Comparison of ENCODE assay signal across 32 cellular contexts in the genomic region with DNA sequence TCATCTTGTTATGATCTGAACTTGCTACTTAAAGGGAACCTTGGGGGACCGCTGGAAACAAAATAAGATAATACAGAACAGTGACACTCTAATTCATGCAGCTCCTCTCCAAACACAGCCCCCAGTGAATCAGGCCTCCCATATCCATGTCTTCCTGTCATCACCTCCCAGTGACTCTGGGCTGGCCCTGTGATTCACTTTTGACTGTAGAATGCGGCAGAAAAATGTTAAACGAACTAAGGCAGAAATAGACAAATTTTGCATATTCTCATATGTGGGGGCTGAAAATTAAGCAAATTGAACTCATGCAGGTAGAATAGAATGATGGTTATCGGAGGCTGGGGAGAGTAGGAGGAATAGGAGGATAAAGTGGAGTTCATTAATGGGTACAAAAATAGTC. TPM values are rescaled to one million over a fixed set of nuclear protein-coding genes. Genes with fewer than 3 reads are reported as not detected.
"Had no signal": no experiment of that assay in that cellular context is flagged by ENCODE, and none has a peak within 500 bp of the region (broad histone marks: within the 10 kb centered on the region; RNA-seq: fewer than 3 reads in every experiment).

No MANE protein-coding gene starts in this region.

- H3K4me3 Mint-ChIP-seq: activated CD4-positive, alpha-beta memory T cell treated with anti-CD3 and anti-CD28 coated beads for 36 hours; activated naive CD4-positive, alpha-beta T cell treated with anti-CD3 and anti-CD28 coated beads for 36 hours; activated naive CD8-positive, alpha-beta T cell treated with anti-CD3 and anti-CD28 coated beads for 36 hours; activated T-helper 1 cell treated with anti-CD3 and anti-CD28 coated beads, Interleukin-12 subunit alpha, Interleukin-12 subunit beta, Interleukin-2, Interleukin-4 antibody, amounts not matched to agents 30 ng/mL and 10 ng/mL and 1 ng/mL, durations not matched to agents 14 hours and 24 hours and 36 hours; brain; nephron; stimulated activated effector memory CD8-positive, alpha-beta T cell treated with anti-CD3 and anti-CD28 coated beads, Interleukin-12 subunit alpha, Interleukin-12 subunit beta, amount 100 ng/mL, for 72 hours; stimulated activated naive CD8-positive, alpha-beta T cell treated with anti-CD3 and anti-CD28 coated beads, Interleukin-15, Interleukin-2, amounts not matched to agents 100 ng/mL and 50 ng/mL, for 24 hours had no signal

- H3K9me3 Mint-ChIP-seq: activated CD4-positive, alpha-beta memory T cell treated with anti-CD3 and anti-CD28 coated beads for 36 hours; activated naive CD4-positive, alpha-beta T cell treated with anti-CD3 and anti-CD28 coated beads for 36 hours; activated naive CD8-positive, alpha-beta T cell treated with anti-CD3 and anti-CD28 coated beads for 36 hours; nephron; stimulated activated effector memory CD8-positive, alpha-beta T cell treated with anti-CD3 and anti-CD28 coated beads, Interleukin-12 subunit alpha, Interleukin-12 subunit beta, amount 100 ng/mL, for 72 hours had no signal

- H3K27me3 Mint-ChIP-seq: activated CD4-positive, alpha-beta memory T cell treated with anti-CD3 and anti-CD28 coated beads for 36 hours; activated naive CD8-positive, alpha-beta T cell treated with anti-CD3 and anti-CD28 coated beads for 36 hours; stimulated activated naive CD8-positive, alpha-beta T cell treated with anti-CD3 and anti-CD28 coated beads, Interleukin-15, Interleukin-2, amounts not matched to agents 100 ng/mL and 50 ng/mL, for 24 hours had no signal

- DNase-seq: activated CD4-positive, alpha-beta memory T cell treated with anti-CD3 and anti-CD28 coated beads for 36 hours; activated CD4-positive, alpha-beta T cell treated with anti-CD3 and anti-CD28 coated beads for 48 hours; activated CD8-positive, alpha-beta memory T cell treated with anti-CD3 and anti-CD28 coated beads, Interleukin-2, amount 50 U/mL, for 4 hours; activated effector memory CD4-positive, alpha-beta T cell treated with anti-CD3 and anti-CD28 coated beads, Interleukin-2, amount 50 U/mL, for 16 hours; activated naive CD4-positive, alpha-beta T cell treated with anti-CD3 and anti-CD28 coated beads for 36 hours; activated naive CD8-positive, alpha-beta T cell treated with anti-CD3 and anti-CD28 coated beads for 36 hours; activated T-cell treated with anti-CD3 and anti-CD28 coated beads, Interleukin-2, amount 50 U/mL, for 1 hour; islet precursor cell; left ventricle myocardium inferior; ovary; retina; small intestine; stimulated activated CD4-positive, alpha-beta T cell treated with anti-CD3 and anti-CD28 coated beads, Interleukin-4, amount 100 ng/mL, for 24 hours; uterus; WERI-Rb-1 had no signal

- H3K27ac ChIP-seq: ascending aorta, left ventricle myocardium inferior, neutrophil, ovary, thoracic aorta, uterus, WERI-Rb-1 had no signal

- H3K27ac Mint-ChIP-seq: activated CD4-positive, alpha-beta memory T cell treated with anti-CD3 and anti-CD28 coated beads for 36 hours; activated naive CD4-positive, alpha-beta T cell treated with anti-CD3 and anti-CD28 coated beads for 36 hours; activated naive CD8-positive, alpha-beta T cell treated with anti-CD3 and anti-CD28 coated beads for 36 hours; activated T-helper 1 cell treated with anti-CD3 and anti-CD28 coated beads, Interleukin-12 subunit alpha, Interleukin-12 subunit beta, Interleukin-2, Interleukin-4 antibody, amounts not matched to agents 30 ng/mL and 10 ng/mL and 1 ng/mL, durations not matched to agents 14 hours and 24 hours and 36 hours; brain; nephron; progenitor cell of endocrine pancreas; stimulated activated effector memory CD8-positive, alpha-beta T cell treated with anti-CD3 and anti-CD28 coated beads, Interleukin-12 subunit alpha, Interleukin-12 subunit beta, amount 100 ng/mL, for 72 hours; stimulated activated naive CD8-positive, alpha-beta T cell treated with anti-CD3 and anti-CD28 coated beads, Interleukin-15, Interleukin-2, amounts not matched to agents 100 ng/mL and 50 ng/mL, for 24 hours had no signal

- H3K4me1 ChIP-seq: ascending aorta, left ventricle myocardium inferior, uterus had no signal

- H3K27me3 ChIP-seq: ascending aorta, neutrophil, ovary, uterus had no signal

- H3K9me3 ChIP-seq: ascending aorta, neutrophil, ovary, thoracic aorta, uterus had no signal

- H3K36me3 Mint-ChIP-seq: activated naive CD8-positive, alpha-beta T cell treated with anti-CD3 and anti-CD28 coated beads for 36 hours; brain; stimulated activated effector memory CD8-positive, alpha-beta T cell treated with anti-CD3 and anti-CD28 coated beads, Interleukin-12 subunit alpha, Interleukin-12 subunit beta, amount 100 ng/mL, for 72 hours had no signal

- H3K4me3 ChIP-seq: ascending aorta, left ventricle myocardium inferior, lung, ovary, thoracic aorta, uterus had no signal

- H3K4me1 Mint-ChIP-seq: activated naive CD8-positive, alpha-beta T cell treated with anti-CD3 and anti-CD28 coated beads for 36 hours; brain; nephron; stimulated activated effector memory CD8-positive, alpha-beta T cell treated with anti-CD3 and anti-CD28 coated beads, Interleukin-12 subunit alpha, Interleukin-12 subunit beta, amount 100 ng/mL, for 72 hours had no signal

- H3K36me3 ChIP-seq: ascending aorta, left ventricle myocardium inferior, neutrophil, ovary, thoracic aorta, uterus, WERI-Rb-1 had no signal

RNA-seq across cellular contexts. Expression of a gene that starts 20.2 kb away (rescaled TPM):
- total RNA-seq: activated CD4-positive, alpha-beta memory T cell treated with anti-CD3 and anti-CD28 coated beads for 36 hours; activated CD8-positive, alpha-beta memory T cell treated with anti-CD3 and anti-CD28 coated beads for 36 hours; activated naive CD4-positive, alpha-beta T cell treated with anti-CD3 and anti-CD28 coated beads for 36 hours; activated naive CD8-positive, alpha-beta T cell treated with anti-CD3 and anti-CD28 coated beads for 36 hours; activated T-helper 1 cell treated with anti-CD3 and anti-CD28 coated beads, Interleukin-12 subunit alpha, Interleukin-12 subunit beta, Interleukin-2, Interleukin-4 antibody, amounts not matched to agents 30 ng/mL and 10 ng/mL and 1 ng/mL, durations not matched to agents 14 hours and 24 hours and 36 hours; ascending aorta; chondrocyte; endothelial cell of umbilical vein; mesenteric fat pad; mucosa of gallbladder; subcutaneous adipose tissue; T-helper 1 cell treated with Interleukin-12 subunit alpha and Interleukin-12 subunit beta and Interleukin-4 antibody, amounts not matched to agents 30 ng/mL and 1 ng/mL, for 36 hours had no signal
